ENCODE assay signal across 28 cellular contexts in genomic region chr10:125792342-125793063, GRCh38. TPM values are rescaled to one million over a fixed set of nuclear protein-coding genes. Genes with fewer than 3 reads are reported as not detected.
"Had no signal": no experiment of that assay in that cellular context is flagged by ENCODE, and none has a peak within 500 bp of the region (broad histone marks: within the 10 kb centered on the region; RNA-seq: fewer than 3 reads in every experiment).

No MANE protein-coding gene starts in this region.

- H3K27ac Mint-ChIP-seq: activated B cell treated with CpG ODN at 0.5 μM for 24 hours; activated CD4-positive, alpha-beta memory T cell treated with anti-CD3 and anti-CD28 coated beads for 36 hours; activated CD8-positive, alpha-beta memory T cell treated with anti-CD3 and anti-CD28 coated beads, Interleukin-2, amount 10 ng/mL, durations not matched to agents 7 days and 5 days; dendritic cell treated with granulocyte-macrophage colony-stimulating factor and Interleukin-4, amounts not matched to agents 40 ng/mL and 50 ng/mL, for 4 days; stimulated activated naive B cell treated with anti-CD40 and anti-IgM and Interleukin-4, amounts not matched to agents 10 μg/mL and 1 μg/mL and 100 μg/mL, for 72 hours; T-helper 2 cell treated with Interferon-gamma antibody and Interleukin-4, amounts not matched to agents 5 μg/mL and 100 μg/mL, for 36 hours had no signal

- H3K4me3 ChIP-seq: body of pancreas, left ventricle myocardium inferior, testis, vagina had no signal

- H3K27me3 Mint-ChIP-seq: activated B cell treated with CpG ODN at 0.5 μM for 24 hours; activated CD4-positive, alpha-beta memory T cell treated with anti-CD3 and anti-CD28 coated beads for 36 hours; activated CD8-positive, alpha-beta memory T cell treated with anti-CD3 and anti-CD28 coated beads, Interleukin-2, amount 10 ng/mL, durations not matched to agents 7 days and 5 days; dendritic cell treated with granulocyte-macrophage colony-stimulating factor and Interleukin-4, amounts not matched to agents 40 ng/mL and 50 ng/mL, for 4 days; stimulated activated naive B cell treated with anti-CD40 and anti-IgM and Interleukin-4, amounts not matched to agents 10 μg/mL and 1 μg/mL and 100 μg/mL, for 72 hours had no signal

- H3K27me3 ChIP-seq: body of pancreas, testis, vagina had no signal

- H3K4me3 Mint-ChIP-seq: activated B cell treated with CpG ODN at 0.5 μM for 24 hours; activated CD4-positive, alpha-beta memory T cell treated with anti-CD3 and anti-CD28 coated beads for 36 hours; activated CD8-positive, alpha-beta memory T cell treated with anti-CD3 and anti-CD28 coated beads, Interleukin-2, amount 10 ng/mL, durations not matched to agents 7 days and 5 days; dendritic cell treated with granulocyte-macrophage colony-stimulating factor and Interleukin-4, amounts not matched to agents 40 ng/mL and 50 ng/mL, for 4 days; stimulated activated naive B cell treated with anti-CD40 and anti-IgM and Interleukin-4, amounts not matched to agents 10 μg/mL and 1 μg/mL and 100 μg/mL, for 72 hours; T-helper 2 cell treated with Interferon-gamma antibody and Interleukin-4, amounts not matched to agents 5 μg/mL and 100 μg/mL, for 36 hours had no signal

- DNase-seq: activated B cell treated with CpG ODN at 0.5 μM for 24 hours; activated CD4-positive, alpha-beta memory T cell treated with anti-CD3 and anti-CD28 coated beads for 36 hours; activated CD4-positive, alpha-beta T cell treated with anti-CD3 and anti-CD28 coated beads for 4 hours; activated CD8-positive, alpha-beta memory T cell treated with anti-CD3 and anti-CD28 coated beads, Interleukin-2, amount 10 ng/mL, durations not matched to agents 7 days and 5 days; activated gamma-delta T cell; activated naive CD4-positive, alpha-beta T cell treated with anti-CD3 and anti-CD28 coated beads, Interleukin-2, amount 50 U/mL, for 16 hours; activated T-cell treated with anti-CD3 and anti-CD28 coated beads for 4 hours; anterior cingulate cortex; body of pancreas; effector CD8-positive, alpha-beta T cell; hippocampal formation; left ventricle myocardium inferior; midbrain; occipital lobe; small intestine; stimulated activated CD4-positive, alpha-beta T cell treated with anti-CD3 and anti-CD28 coated beads, Interleukin-15, amount 100 ng/mL, for 24 hours; stimulated activated naive B cell treated with anti-CD40 and anti-IgM and Interleukin-4, amounts not matched to agents 10 μg/mL and 1 μg/mL and 100 μg/mL, for 72 hours; testis; trophoblast cell had no signal

- FAIRE-seq: frontal cortex, small intestine had no signal

- H3K4me1 Mint-ChIP-seq: activated B cell treated with CpG ODN at 0.5 μM for 24 hours had no signal

- ATAC-seq: activated CD8-positive, alpha-beta memory T cell treated with anti-CD3 and anti-CD28 coated beads, Interleukin-2, amount 10 ng/mL, durations not matched to agents 7 days and 5 days; body of pancreas; esophagus mucosa; sciatic nerve; stimulated activated naive B cell treated with anti-CD40 and anti-IgM and Interleukin-4, amounts not matched to agents 10 μg/mL and 1 μg/mL and 100 μg/mL, for 72 hours had no signal

- H3K4me1 ChIP-seq: testis, vagina had no signal

- H3K9me3 Mint-ChIP-seq: activated B cell treated with CpG ODN at 0.5 μM for 24 hours; activated CD4-positive, alpha-beta memory T cell treated with anti-CD3 and anti-CD28 coated beads for 36 hours; dendritic cell treated with granulocyte-macrophage colony-stimulating factor and Interleukin-4, amounts not matched to agents 40 ng/mL and 50 ng/mL, for 4 days; stimulated activated naive B cell treated with anti-CD40 and anti-IgM and Interleukin-4, amounts not matched to agents 10 μg/mL and 1 μg/mL and 100 μg/mL, for 72 hours; T-helper 2 cell treated with Interferon-gamma antibody and Interleukin-4, amounts not matched to agents 5 μg/mL and 100 μg/mL, for 36 hours had no signal

- H3K27ac ChIP-seq: body of pancreas, left ventricle myocardium inferior, testis, vagina had no signal

- H3K9me3 ChIP-seq: body of pancreas, left ventricle myocardium inferior, testis, vagina had no signal

RNA-seq across cellular contexts. Expression of gene MMP21, which starts 16.9 kb away (rescaled TPM):
- total RNA-seq: activated CD4-positive, alpha-beta memory T cell treated with anti-CD3 and anti-CD28 coated beads for 36 hours; activated CD8-positive, alpha-beta memory T cell treated with anti-CD3 and anti-CD28 coated beads, Interleukin-2, amount 10 ng/mL, durations not matched to agents 7 days and 5 days; body of pancreas; cardiac septum; chondrocyte; left ventricle myocardium inferior; occipital lobe; vagina had no signal
- polyA plus RNA-seq: neural cell had no signal
